2 cellular contexts compared by ENCODE assay signal in the genomic region with DNA sequence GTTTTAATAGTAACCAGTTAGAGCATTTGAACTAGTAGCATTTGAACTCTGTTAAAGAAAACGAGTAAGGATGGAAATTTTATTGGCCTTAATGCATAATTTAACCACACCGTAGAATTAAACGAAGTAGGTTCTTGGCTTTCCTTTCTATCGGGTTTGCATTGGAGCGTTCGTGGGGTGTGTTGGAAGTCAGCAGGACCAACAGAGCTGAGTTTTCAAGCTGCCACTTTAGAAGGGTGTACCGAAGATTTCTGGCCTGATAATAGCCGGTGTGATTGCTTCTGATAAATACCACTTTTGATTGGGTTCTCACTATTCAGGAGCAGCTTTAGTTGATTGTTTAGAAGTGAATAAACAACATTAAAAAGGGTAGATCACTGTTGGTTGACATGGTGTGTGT.
TF ChIP-seq lines count a peak whose summit lies in the region.

No MANE protein-coding gene starts in this region.

TF ChIP-seq in IMR-90, 13 proteins besides CTCF, POLR2A, EP300 and RAD21:
- TF ChIP-seq MAFK (IDR thresholded peaks at IDR 0.05; ENCODE audit: low read depth, low read length) (no peak), FOS (IDR thresholded peaks at IDR 0.05; ENCODE audit: low read depth, low read length) (no peak)

TF ChIP-seq in GM12878, 131 proteins besides CTCF, POLR2A, EP300 and RAD21:
- no peak for TF ChIP-seq MTA3 (IDR thresholded peaks at IDR 0.05; ENCODE audit: borderline replicate concordance, low read length)
- TF ChIP-seq MYC (IDR thresholded peaks at IDR 0.05; ENCODE audit: insufficient read depth, insufficient read length, insufficient replicate concordance, low read length, severe bottlenecking), result no peak
- TF ChIP-seq SUZ12 (IDR thresholded peaks at IDR 0.05; ENCODE audit: unreplicated experiment), result no peak
- TF ChIP-seq, protein P1, sequence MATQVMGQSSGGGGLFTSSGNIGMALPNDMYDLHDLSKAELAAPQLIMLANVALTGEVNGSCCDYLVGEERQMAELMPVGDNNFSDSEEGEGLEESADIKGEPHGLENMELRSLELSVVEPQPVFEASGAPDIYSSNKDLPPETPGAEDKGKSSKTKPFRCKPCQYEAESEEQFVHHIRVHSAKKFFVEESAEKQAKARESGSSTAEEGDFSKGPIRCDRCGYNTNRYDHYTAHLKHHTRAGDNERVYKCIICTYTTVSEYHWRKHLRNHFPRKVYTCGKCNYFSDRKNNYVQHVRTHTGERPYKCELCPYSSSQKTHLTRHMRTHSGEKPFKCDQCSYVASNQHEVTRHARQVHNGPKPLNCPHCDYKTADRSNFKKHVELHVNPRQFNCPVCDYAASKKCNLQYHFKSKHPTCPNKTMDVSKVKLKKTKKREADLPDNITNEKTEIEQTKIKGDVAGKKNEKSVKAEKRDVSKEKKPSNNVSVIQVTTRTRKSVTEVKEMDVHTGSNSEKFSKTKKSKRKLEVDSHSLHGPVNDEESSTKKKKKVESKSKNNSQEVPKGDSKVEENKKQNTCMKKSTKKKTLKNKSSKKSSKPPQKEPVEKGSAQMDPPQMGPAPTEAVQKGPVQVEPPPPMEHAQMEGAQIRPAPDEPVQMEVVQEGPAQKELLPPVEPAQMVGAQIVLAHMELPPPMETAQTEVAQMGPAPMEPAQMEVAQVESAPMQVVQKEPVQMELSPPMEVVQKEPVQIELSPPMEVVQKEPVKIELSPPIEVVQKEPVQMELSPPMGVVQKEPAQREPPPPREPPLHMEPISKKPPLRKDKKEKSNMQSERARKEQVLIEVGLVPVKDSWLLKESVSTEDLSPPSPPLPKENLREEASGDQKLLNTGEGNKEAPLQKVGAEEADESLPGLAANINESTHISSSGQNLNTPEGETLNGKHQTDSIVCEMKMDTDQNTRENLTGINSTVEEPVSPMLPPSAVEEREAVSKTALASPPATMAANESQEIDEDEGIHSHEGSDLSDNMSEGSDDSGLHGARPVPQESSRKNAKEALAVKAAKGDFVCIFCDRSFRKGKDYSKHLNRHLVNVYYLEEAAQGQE (IDR thresholded peaks at IDR 0.05; ENCODE audit: low read depth, low read length), result no peak
- TF ChIP-seq SMC3 (IDR thresholded peaks at IDR 0.05; ENCODE audit: borderline replicate concordance, low read length), result no peak
- TF ChIP-seq USF1 (IDR thresholded peaks at IDR 0.05; ENCODE audit: borderline replicate concordance, extremely low read length, insufficient read depth, low read depth, low read length), result no peak
- no peak for TF ChIP-seq MEF2A (IDR thresholded peaks at IDR 0.05; ENCODE audit: insufficient read depth, low read depth, low read length)
